In the genomic region with DNA sequence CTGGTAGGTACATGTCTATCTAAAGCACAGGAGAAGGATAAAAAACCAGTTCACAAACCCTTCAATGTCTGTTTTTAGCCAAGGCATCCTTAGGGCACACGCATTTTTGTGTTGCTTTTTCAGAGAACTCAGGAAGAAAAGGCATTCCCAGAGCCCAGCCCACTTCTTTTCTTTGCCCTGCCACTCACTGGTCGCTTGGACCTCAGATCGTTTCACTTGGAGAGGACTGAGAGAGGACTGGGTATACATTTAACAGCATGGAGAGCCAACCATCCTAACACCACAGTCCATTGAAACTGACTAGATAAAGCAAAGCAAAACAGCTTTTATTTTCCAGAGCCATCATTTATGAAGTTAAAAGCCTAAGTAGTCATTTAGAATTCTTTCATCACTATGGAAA, we compare ENCODE assay signal across 1 cellular context.
TF ChIP-seq lines count a peak whose summit lies in the region.

No MANE protein-coding gene starts in this region.

TF ChIP-seq in WTC11, 78 proteins besides CTCF, POLR2A, EP300 and RAD21 (continued from another document):
- no peak for TF ChIP-seq RELA (CRISPR knock-in tag; IDR thresholded peaks at IDR 0.05; ENCODE audit: borderline replicate concordance)
TF ChIP-seq in WTC11: peak in this region for 0.
